Comparison of ENCODE assay signal across 15 cellular contexts in the genomic region with DNA sequence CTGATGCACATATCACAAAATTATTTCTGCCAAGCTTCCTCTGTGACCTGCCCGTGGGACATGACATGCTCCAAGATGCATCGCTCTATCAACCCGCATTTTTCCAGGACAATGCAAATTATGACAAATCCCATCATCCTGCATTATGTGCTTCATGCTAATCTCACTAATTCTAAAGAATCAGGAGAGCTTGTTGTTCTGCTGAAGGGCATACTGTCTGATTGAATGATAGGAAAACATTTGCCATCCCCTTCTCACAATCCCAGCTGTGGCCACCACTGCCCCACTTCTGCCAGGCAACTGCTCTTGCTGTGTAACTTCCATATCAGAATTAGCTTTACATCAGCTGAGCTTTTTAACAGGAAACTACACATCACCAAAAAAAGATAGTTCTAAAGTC.
DNase-seq lines count a peak whose midpoint lies in the region; ATAC-seq and TF ChIP-seq lines count a peak whose summit lies in the region.
"Had no signal": no experiment of that assay in that cellular context is flagged by ENCODE, and none has a peak within 500 bp of the region (broad histone marks: within the 10 kb centered on the region; RNA-seq: fewer than 3 reads in every experiment).

No MANE protein-coding gene starts in this region.

- no peaks in the 10 kb centered on the region for H3K9me3 ChIP-seq in trophoblast cell (ENCODE audit: insufficient read depth, low read depth, low read length)
- H3K9me3 ChIP-seq: SJCRH30 had no signal

- H2BK5ac ChIP-seq in trophoblast cell (ENCODE audit: low read depth, low read length, poor library complexity), result no peak overlapping the region

- H3K4me1 Mint-ChIP-seq in WTC11, result peaks cover 43% of the 10 kb centered on the region
- H3K4me1 Mint-ChIP-seq: CD14-positive monocyte; CD8-positive, alpha-beta memory T cell had no signal

- no peaks in the 10 kb centered on the region for H3K79me1 ChIP-seq in trophoblast cell (ENCODE audit: low read length)

- peaks cover 0 to 5% of the 10 kb centered on the region in 2 experiments for H3K4me1 ChIP-seq in trophoblast cell (ENCODE audit: control insufficient read depth in 1 of 2, insufficient read depth in 2 of 2, low read length in 2 of 2)

- no peak overlapping the region for H2BK120ac ChIP-seq in trophoblast cell (ENCODE audit: insufficient read depth, low read length, poor library complexity)

- POLR2A ChIA-PET in WTC11 (lab: Charles Lee), result interaction anchor here (0.9 kb wide), 1 partner anchor 21 kb away, joined by 5 read pairs; no protein-coding TSS in a partner anchor

- CTCF ChIA-PET in WTC11 (lab: Charles Lee), result interaction anchor here (0.7 to 3.0 kb wide), 43 partner anchors 10 to 1591 kb away, joined by 3 to 159 read pairs (median 4); no protein-coding TSS in a partner anchor

- H3K23ac ChIP-seq in trophoblast cell (ENCODE audit: low read length), result no peak overlapping the region

- no CpG with 5 or more reads among the region's 3 CpGs for WGBS in trophoblast cell (ENCODE audit: extremely low coverage, insufficient coverage, insufficient read length)

- H3K14ac ChIP-seq in trophoblast cell (ENCODE audit: low read length), result no peak overlapping the region

- no peaks in the 10 kb centered on the region for H3K27me3 ChIP-seq in trophoblast cell (ENCODE audit: insufficient read depth, low read length)
- H3K27me3 ChIP-seq: SJCRH30 had no signal

- DNase-seq in SK-MEL-5 (ENCODE audit: low read depth, low spot score) (peak; percentile 19), WTC11 (ENCODE audit: low spot score) (no peak), trophoblast cell (no peak), hepatic stellate cell (ENCODE audit: low spot score) (no peak)
- no peak for DNase-seq in effector CD8-positive, alpha-beta T cell (lab: John Stamatoyannopoulos, UW)
- DNase-seq: CD8-positive, alpha-beta memory T cell; DMS79 treated with DMSO at 0.1 percent for 48 hours; NCI-H187; NCI-H510A had no signal

- H3K18ac ChIP-seq in trophoblast cell (ENCODE audit: low read length), result no peak overlapping the region

- H4K8ac ChIP-seq in trophoblast cell (ENCODE audit: low read depth, low read length), result no peak overlapping the region

- in situ Hi-C loops in SK-MEL-5 (cut with HindIII; ENCODE audit: low pct_unique_long_range_greater_than_20kb, low sequenced_read_pairs), result no loop called here

- ATAC-seq in WTC11, result no peak
- no peak for ATAC-seq in GM21825 (IDR thresholded peaks at IDR 0.05; ENCODE audit: unreplicated experiment)
- ATAC-seq in HG03521 (IDR thresholded peaks at IDR 0.05; ENCODE audit: unreplicated experiment), result no peak
- ATAC-seq: Right ventricle myocardium inferior had no signal

- H4K91ac ChIP-seq in trophoblast cell (ENCODE audit: low read depth, low read length), result no peak overlapping the region

- H4K12ac ChIP-seq in trophoblast cell (ENCODE audit: low read depth, low read length), result no peak overlapping the region

- no peak overlapping the region for H3K27ac ChIP-seq in trophoblast cell (ENCODE audit: low read depth, low read length)
- H3K27ac ChIP-seq: PC-9, SJCRH30 had no signal

- H3K79me2 ChIP-seq in trophoblast cell (ENCODE audit: control insufficient read depth, insufficient read depth, low read length, poor library complexity), result no peaks in the 10 kb centered on the region

- H3K4me2 ChIP-seq in trophoblast cell (ENCODE audit: low read length), result no peak overlapping the region
- H3K4me2 ChIP-seq: PC-9 had no signal

- H2AFZ ChIP-seq in trophoblast cell (ENCODE audit: insufficient read depth, low read length, poor library complexity), result no peak overlapping the region
- H2AFZ ChIP-seq: PC-9 had no signal

- H2BK12ac ChIP-seq in trophoblast cell (ENCODE audit: low read length), result no peak overlapping the region

- H3K4me3 ChIP-seq in trophoblast cell (ENCODE audit: low read depth, low read length), result no peak overlapping the region
- H3K4me3 ChIP-seq: PC-9, SJCRH30 had no signal

- no peak overlapping the region for H3K4ac ChIP-seq in trophoblast cell (ENCODE audit: low read depth, low read length)

- H2AK5ac ChIP-seq in trophoblast cell (ENCODE audit: low read length), result no peak overlapping the region

- H3K4me3 Mint-ChIP-seq in WTC11, result no peak overlapping the region
- H3K4me3 Mint-ChIP-seq: CD14-positive monocyte; CD8-positive, alpha-beta memory T cell had no signal

- H3K36me3 Mint-ChIP-seq in WTC11, result peaks cover 12% of the 10 kb centered on the region
- H3K36me3 Mint-ChIP-seq: CD14-positive monocyte; CD8-positive, alpha-beta memory T cell had no signal

- H3K36me3 ChIP-seq in trophoblast cell (ENCODE audit: control insufficient read depth in 1 of 2, insufficient read depth in 2 of 2, low read length in 2 of 2), result no peaks in the 10 kb centered on the region
- H3K36me3 ChIP-seq: SJCRH30 had no signal

- H3K27ac Mint-ChIP-seq in WTC11, result peak overlapping the region; percentile 54
- H3K27ac Mint-ChIP-seq: CD14-positive monocyte; CD8-positive, alpha-beta memory T cell had no signal

- H3K27me3 Mint-ChIP-seq in WTC11 (ENCODE audit: low read depth), result no peaks in the 10 kb centered on the region
- H3K27me3 Mint-ChIP-seq: CD8-positive, alpha-beta memory T cell had no signal

- no peak for TF ChIP-seq CTCF in WTC11 (IDR thresholded peaks at IDR 0.05)

- H3K9ac ChIP-seq in trophoblast cell (ENCODE audit: low read length), result peak overlapping the region; percentile 53

- peaks cover 13% of the 10 kb centered on the region for H3K9me3 Mint-ChIP-seq in WTC11

TF ChIP-seq in WTC11, 78 proteins besides CTCF, POLR2A, EP300 and RAD21 (continues in another document):
- TF ChIP-seq, protein P1, sequence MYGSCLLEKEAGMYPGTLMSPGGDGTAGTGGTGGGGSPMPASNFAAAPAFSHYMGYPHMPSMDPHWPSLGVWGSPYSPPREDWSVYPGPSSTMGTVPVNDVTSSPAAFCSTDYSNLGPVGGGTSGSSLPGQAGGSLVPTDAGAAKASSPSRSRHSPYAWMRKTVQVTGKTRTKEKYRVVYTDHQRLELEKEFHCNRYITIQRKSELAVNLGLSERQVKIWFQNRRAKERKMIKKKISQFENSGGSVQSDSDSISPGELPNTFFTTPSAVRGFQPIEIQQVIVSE (CRISPR knock-in tag; IDR thresholded peaks at IDR 0.05; ENCODE audit: borderline replicate concordance), result no peak
- TF ChIP-seq JUN (CRISPR knock-in tag; IDR thresholded peaks at IDR 0.05) (no peak), ZNF138 (CRISPR knock-in tag; conservative IDR thresholded peaks at IDR 0.05) (no peak), ZNF396 (CRISPR knock-in tag; IDR thresholded peaks at IDR 0.05; ENCODE audit: borderline replicate concordance) (no peak), MYBL2 (CRISPR knock-in tag; IDR thresholded peaks at IDR 0.05) (no peak), CBFB (CRISPR knock-in tag; IDR thresholded peaks at IDR 0.05; ENCODE audit: low read depth) (no peak), TEAD4 (CRISPR knock-in tag; IDR thresholded peaks at IDR 0.05) (no peak)
- TF ChIP-seq, protein P2, sequence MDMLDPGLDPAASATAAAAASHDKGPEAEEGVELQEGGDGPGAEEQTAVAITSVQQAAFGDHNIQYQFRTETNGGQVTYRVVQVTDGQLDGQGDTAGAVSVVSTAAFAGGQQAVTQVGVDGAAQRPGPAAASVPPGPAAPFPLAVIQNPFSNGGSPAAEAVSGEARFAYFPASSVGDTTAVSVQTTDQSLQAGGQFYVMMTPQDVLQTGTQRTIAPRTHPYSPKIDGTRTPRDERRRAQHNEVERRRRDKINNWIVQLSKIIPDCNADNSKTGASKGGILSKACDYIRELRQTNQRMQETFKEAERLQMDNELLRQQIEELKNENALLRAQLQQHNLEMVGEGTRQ (CRISPR knock-in tag; IDR thresholded peaks at IDR 0.05), result no peak
- TF ChIP-seq, protein P3, sequence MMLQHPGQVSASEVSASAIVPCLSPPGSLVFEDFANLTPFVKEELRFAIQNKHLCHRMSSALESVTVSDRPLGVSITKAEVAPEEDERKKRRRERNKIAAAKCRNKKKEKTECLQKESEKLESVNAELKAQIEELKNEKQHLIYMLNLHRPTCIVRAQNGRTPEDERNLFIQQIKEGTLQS (CRISPR knock-in tag; conservative IDR thresholded peaks at IDR 0.05), result no peak
- TF ChIP-seq, protein P4, sequence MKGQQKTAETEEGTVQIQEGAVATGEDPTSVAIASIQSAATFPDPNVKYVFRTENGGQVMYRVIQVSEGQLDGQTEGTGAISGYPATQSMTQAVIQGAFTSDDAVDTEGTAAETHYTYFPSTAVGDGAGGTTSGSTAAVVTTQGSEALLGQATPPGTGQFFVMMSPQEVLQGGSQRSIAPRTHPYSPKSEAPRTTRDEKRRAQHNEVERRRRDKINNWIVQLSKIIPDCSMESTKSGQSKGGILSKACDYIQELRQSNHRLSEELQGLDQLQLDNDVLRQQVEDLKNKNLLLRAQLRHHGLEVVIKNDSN (CRISPR knock-in tag; IDR thresholded peaks at IDR 0.05), result no peak
- TF ChIP-seq, protein P5, sequence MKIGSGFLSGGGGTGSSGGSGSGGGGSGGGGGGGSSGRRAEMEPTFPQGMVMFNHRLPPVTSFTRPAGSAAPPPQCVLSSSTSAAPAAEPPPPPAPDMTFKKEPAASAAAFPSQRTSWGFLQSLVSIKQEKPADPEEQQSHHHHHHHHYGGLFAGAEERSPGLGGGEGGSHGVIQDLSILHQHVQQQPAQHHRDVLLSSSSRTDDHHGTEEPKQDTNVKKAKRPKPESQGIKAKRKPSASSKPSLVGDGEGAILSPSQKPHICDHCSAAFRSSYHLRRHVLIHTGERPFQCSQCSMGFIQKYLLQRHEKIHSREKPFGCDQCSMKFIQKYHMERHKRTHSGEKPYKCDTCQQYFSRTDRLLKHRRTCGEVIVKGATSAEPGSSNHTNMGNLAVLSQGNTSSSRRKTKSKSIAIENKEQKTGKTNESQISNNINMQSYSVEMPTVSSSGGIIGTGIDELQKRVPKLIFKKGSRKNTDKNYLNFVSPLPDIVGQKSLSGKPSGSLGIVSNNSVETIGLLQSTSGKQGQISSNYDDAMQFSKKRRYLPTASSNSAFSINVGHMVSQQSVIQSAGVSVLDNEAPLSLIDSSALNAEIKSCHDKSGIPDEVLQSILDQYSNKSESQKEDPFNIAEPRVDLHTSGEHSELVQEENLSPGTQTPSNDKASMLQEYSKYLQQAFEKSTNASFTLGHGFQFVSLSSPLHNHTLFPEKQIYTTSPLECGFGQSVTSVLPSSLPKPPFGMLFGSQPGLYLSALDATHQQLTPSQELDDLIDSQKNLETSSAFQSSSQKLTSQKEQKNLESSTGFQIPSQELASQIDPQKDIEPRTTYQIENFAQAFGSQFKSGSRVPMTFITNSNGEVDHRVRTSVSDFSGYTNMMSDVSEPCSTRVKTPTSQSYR (CRISPR knock-in tag; IDR thresholded peaks at IDR 0.05), result no peak
- TF ChIP-seq, protein P6, sequence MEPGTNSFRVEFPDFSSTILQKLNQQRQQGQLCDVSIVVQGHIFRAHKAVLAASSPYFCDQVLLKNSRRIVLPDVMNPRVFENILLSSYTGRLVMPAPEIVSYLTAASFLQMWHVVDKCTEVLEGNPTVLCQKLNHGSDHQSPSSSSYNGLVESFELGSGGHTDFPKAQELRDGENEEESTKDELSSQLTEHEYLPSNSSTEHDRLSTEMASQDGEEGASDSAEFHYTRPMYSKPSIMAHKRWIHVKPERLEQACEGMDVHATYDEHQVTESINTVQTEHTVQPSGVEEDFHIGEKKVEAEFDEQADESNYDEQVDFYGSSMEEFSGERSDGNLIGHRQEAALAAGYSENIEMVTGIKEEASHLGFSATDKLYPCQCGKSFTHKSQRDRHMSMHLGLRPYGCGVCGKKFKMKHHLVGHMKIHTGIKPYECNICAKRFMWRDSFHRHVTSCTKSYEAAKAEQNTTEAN (CRISPR knock-in tag; IDR thresholded peaks at IDR 0.05), result no peak
